ENCODE assay signal across 8 cellular contexts in the genomic region with DNA sequence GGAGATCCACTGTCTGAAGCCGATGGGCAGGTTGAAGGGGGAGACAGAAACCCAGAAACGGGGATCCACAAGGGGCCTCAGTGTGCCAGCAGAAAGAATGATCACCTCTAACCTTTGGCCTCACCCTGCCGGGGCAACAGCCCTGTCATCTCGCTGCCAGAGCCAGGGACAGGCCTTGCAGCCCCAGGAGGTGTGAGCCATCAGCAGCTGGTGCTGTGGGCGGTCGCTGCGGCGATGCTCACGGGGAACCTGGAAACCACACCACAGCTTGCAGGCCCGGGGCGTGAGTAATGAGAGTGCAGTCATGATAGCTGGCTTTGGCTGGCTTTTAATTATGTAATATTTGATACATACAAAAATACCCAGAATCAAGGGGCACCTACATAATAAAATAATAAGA. TPM values are rescaled to one million over a fixed set of nuclear protein-coding genes. Genes with fewer than 3 reads are reported as not detected.
A peak's percentile ranks its signal among the peaks of the same experiment; 100 is the strongest.
DNase-seq lines count a peak whose midpoint lies in the region; ATAC-seq, FAIRE-seq and TF ChIP-seq lines count a peak whose summit lies in the region.

No MANE protein-coding gene starts in this region.

- peaks cover 14% of the 10 kb centered on the region for H3K9me3 Mint-ChIP-seq in astrocyte (ENCODE audit: unreplicated experiment)

- H3K9ac ChIP-seq in astrocyte (ENCODE audit: low read length): no peak overlapping the region

- H3K4me3 Mint-ChIP-seq in astrocyte (ENCODE audit: unreplicated experiment): no peak overlapping the region

- peaks cover 3% of the 10 kb centered on the region for H3K4me1 Mint-ChIP-seq in astrocyte (ENCODE audit: low read depth, unreplicated experiment)

- TF ChIP-seq CTCF in astrocyte (IDR thresholded peaks at IDR 0.05; ENCODE audit: insufficient read depth, low read depth, low read length): no peak

- H3K9me3 ChIP-seq in astrocyte (ENCODE audit: insufficient read depth, low read depth, low read length): peaks cover 4% of the 10 kb centered on the region

- DNase-seq in T-helper 22 cell (ENCODE audit: low read depth) (peak; percentile 56), astrocyte (ENCODE audit: low read depth) (peak; percentile 75), D341Med (ENCODE audit: low spot score) (no peak), SW 1271 (lab: John Stamatoyannopoulos, UW) (no peak), hepatic stellate cell (ENCODE audit: low spot score) (no peak)
- DNase-seq in stimulated activated CD4-positive, alpha-beta T cell treated with anti-CD3 and anti-CD28 coated beads, Interleukin-2, amount 100 ng/mL, for 24 hours: peak; percentile 78 to 80

- no peak overlapping the region for H2AFZ ChIP-seq in astrocyte (ENCODE audit: low read depth, low read length)

- no peaks in the 10 kb centered on the region for H3K79me2 ChIP-seq in astrocyte (ENCODE audit: insufficient read depth, low read length)

- no peak for FAIRE-seq in astrocyte (lab: Jason Lieb, UNC)

- no peak overlapping the region for H3K27ac ChIP-seq in astrocyte (ENCODE audit: low read depth, low read length)

- no peaks in the 10 kb centered on the region for H3K36me3 Mint-ChIP-seq in astrocyte (ENCODE audit: low read depth, unreplicated experiment)

- ATAC-seq in GM18498 (IDR thresholded peaks at IDR 0.05; ENCODE audit: unreplicated experiment) (peak; percentile 60), HG02973 (IDR thresholded peaks at IDR 0.05; ENCODE audit: unreplicated experiment) (peak; percentile 74)

- no peak overlapping the region for H3K4me2 ChIP-seq in astrocyte (ENCODE audit: low read length)

- H3K4me3 ChIP-seq in astrocyte (ENCODE audit: insufficient read depth, low read depth, low read length): no peak overlapping the region

- no peaks in the 10 kb centered on the region for H3K27me3 ChIP-seq in astrocyte (ENCODE audit: insufficient read depth, low read length)

- no peaks in the 10 kb centered on the region for H4K20me1 ChIP-seq in astrocyte (ENCODE audit: insufficient read depth, low read length)

- peaks cover 5% of the 10 kb centered on the region for H3K4me1 ChIP-seq in astrocyte (ENCODE audit: insufficient read depth, low read length)

- peaks cover 9% of the 10 kb centered on the region for H3K27me3 Mint-ChIP-seq in astrocyte (ENCODE audit: low read depth, unreplicated experiment)

- H3K27ac Mint-ChIP-seq in astrocyte (ENCODE audit: unreplicated experiment): no peak overlapping the region

- no peaks in the 10 kb centered on the region for H3K36me3 ChIP-seq in astrocyte (ENCODE audit: insufficient read depth, low read length)

RNA-seq across cellular contexts. Expression of a gene that starts 4.7 kb away (rescaled TPM):
- total RNA-seq in astrocyte: 42.1 TPM in 2 replicates

Comparison
In these comparisons a context has a peak if more than half of its experiments do, and no peak if none do; other contexts are left out.
1. DNase-seq: peak in T-helper 22 cell (single experiment), astrocyte (single experiment) and stimulated activated CD4-positive, alpha-beta T cell treated with anti-CD3 and anti-CD28 coated beads, Interleukin-2, amount 100 ng/mL, for 24 hours (2 of 2); none in D341Med (single experiment), SW 1271 (0 of 2) and hepatic stellate cell (single experiment).